Comparison of ENCODE assay signal across 1 cellular context in the genomic region with DNA sequence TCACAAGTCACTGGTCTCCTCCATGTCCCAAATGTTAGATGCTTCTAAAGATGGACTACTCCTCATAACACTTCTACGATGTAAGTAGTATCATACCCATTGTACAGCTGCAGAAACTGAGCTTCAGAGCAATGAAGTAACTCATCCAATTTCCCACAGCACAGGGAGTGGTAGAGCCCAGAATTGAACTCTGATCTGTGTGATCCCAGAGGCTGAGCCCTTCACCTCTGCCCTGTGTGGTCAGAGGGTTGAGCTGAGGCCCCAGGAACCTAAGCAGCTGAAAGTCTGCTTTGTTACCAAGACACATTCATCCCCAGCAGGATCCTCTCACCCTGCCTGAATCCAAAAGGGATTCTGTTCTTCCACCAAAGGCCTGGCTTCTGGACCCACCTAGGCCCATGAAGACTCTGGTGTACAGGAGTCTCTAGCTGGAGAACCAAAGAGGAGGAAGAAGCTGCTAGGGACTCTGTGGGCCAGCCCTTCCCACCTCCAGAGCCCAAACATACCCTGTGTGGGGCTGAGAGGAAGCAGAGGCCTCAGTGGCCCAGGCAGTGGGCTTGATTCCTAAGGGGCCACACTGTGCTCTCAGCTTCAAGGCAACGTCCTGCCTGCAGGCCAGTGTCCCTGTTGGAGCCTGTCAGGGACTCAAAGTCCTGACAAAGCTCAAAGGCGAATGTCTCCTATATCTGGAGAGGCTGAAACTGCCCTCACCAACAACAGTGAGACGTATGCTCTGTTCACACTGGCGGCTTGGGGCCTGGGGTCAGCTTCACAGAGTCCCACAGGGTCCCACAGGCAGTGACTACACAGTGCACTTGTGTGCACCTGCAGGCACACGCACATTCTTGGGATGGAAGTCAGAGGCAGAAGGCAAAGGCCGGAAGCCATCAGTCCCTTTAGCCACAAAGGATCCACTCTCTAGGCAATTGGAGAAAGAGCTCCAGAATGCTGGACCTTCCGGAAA.
TF ChIP-seq lines count a peak whose summit lies in the region.

No MANE protein-coding gene starts in this region.

TF ChIP-seq in HepG2, 621 proteins besides CTCF, POLR2A, EP300 and RAD21 (continued from another document and continues in another):
- TF ChIP-seq ATF1 (CRISPR knock-in tag; IDR thresholded peaks at IDR 0.05): peak; percentile 46; the same call in 1 of the 2 replicates
- no peak for TF ChIP-seq ARNT (IDR thresholded peaks at IDR 0.05)
- TF ChIP-seq NR2C2 (CRISPR knock-in tag; IDR thresholded peaks at IDR 0.05; ENCODE audit: borderline replicate concordance): peak; percentile 72
- TF ChIP-seq HNF1B (CRISPR knock-in tag; IDR thresholded peaks at IDR 0.05): no peak
- 0 out of 2 replicates have a peak, but pooled peaks have one; percentile 12 for TF ChIP-seq ZBTB38 (CRISPR knock-in tag; IDR thresholded peaks at IDR 0.05)
- TF ChIP-seq ZNF274 (CRISPR knock-in tag; IDR thresholded peaks at IDR 0.05): 0 out of 2 replicates have a peak, but pooled peaks have one; percentile 14
- no peak for TF ChIP-seq ZNF761 (CRISPR knock-in tag; conservative IDR thresholded peaks at IDR 0.05)
- peak; percentile 29; the same call in 1 of the 2 replicates for TF ChIP-seq GFI1 (CRISPR knock-in tag; IDR thresholded peaks at IDR 0.05; ENCODE audit: borderline replicate concordance)
- TF ChIP-seq, protein P1, sequence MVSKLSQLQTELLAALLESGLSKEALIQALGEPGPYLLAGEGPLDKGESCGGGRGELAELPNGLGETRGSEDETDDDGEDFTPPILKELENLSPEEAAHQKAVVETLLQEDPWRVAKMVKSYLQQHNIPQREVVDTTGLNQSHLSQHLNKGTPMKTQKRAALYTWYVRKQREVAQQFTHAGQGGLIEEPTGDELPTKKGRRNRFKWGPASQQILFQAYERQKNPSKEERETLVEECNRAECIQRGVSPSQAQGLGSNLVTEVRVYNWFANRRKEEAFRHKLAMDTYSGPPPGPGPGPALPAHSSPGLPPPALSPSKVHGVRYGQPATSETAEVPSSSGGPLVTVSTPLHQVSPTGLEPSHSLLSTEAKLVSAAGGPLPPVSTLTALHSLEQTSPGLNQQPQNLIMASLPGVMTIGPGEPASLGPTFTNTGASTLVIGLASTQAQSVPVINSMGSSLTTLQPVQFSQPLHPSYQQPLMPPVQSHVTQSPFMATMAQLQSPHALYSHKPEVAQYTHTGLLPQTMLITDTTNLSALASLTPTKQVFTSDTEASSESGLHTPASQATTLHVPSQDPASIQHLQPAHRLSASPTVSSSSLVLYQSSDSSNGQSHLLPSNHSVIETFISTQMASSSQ (IDR thresholded peaks at IDR 0.05; ENCODE audit: low read depth): no peak; the same call in 1 of the 2 replicates
- TF ChIP-seq, protein P1 (CRISPR knock-in tag; IDR thresholded peaks at IDR 0.05; ENCODE audit: borderline replicate concordance): no peak; the same call in 1 of the 2 replicates
- peak; percentile 83 for TF ChIP-seq CBX1 (IDR thresholded peaks at IDR 0.05; ENCODE audit: low read depth)
- TF ChIP-seq SP5 (CRISPR knock-in tag; IDR thresholded peaks at IDR 0.05; ENCODE audit: borderline replicate concordance, low read depth): no peak; the same call in 1 of the 2 replicates
- TF ChIP-seq GMEB1 (CRISPR knock-in tag; IDR thresholded peaks at IDR 0.05; ENCODE audit: borderline replicate concordance): peak; percentile 26; the same call in 1 of the 2 replicates
- TF ChIP-seq ZNF790 (CRISPR knock-in tag; IDR thresholded peaks at IDR 0.05; ENCODE audit: borderline replicate concordance): no peak
- no peak for TF ChIP-seq FOXK2 (IDR thresholded peaks at IDR 0.05)
- peak; percentile 44; the same call in 1 of the 2 replicates for TF ChIP-seq FOXA3 (CRISPR knock-in tag; IDR thresholded peaks at IDR 0.05)
- TF ChIP-seq, protein P2, sequence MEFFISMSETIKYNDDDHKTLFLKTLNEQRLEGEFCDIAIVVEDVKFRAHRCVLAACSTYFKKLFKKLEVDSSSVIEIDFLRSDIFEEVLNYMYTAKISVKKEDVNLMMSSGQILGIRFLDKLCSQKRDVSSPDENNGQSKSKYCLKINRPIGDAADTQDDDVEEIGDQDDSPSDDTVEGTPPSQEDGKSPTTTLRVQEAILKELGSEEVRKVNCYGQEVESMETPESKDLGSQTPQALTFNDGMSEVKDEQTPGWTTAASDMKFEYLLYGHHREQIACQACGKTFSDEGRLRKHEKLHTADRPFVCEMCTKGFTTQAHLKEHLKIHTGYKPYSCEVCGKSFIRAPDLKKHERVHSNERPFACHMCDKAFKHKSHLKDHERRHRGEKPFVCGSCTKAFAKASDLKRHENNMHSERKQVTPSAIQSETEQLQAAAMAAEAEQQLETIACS (CRISPR knock-in tag; IDR thresholded peaks at IDR 0.05): no peak
- TF ChIP-seq CHCHD3 (CRISPR knock-in tag; IDR thresholded peaks at IDR 0.05): no peak
- TF ChIP-seq, protein P3, sequence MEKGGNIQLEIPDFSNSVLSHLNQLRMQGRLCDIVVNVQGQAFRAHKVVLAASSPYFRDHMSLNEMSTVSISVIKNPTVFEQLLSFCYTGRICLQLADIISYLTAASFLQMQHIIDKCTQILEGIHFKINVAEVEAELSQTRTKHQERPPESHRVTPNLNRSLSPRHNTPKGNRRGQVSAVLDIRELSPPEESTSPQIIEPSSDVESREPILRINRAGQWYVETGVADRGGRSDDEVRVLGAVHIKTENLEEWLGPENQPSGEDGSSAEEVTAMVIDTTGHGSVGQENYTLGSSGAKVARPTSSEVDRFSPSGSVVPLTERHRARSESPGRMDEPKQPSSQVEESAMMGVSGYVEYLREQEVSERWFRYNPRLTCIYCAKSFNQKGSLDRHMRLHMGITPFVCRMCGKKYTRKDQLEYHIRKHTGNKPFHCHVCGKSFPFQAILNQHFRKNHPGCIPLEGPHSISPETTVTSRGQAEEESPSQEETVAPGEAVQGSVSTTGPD (CRISPR knock-in tag; IDR thresholded peaks at IDR 0.05): peak; percentile 63; the same call in 1 of the 2 replicates
- TF ChIP-seq GLMP (CRISPR knock-in tag; IDR thresholded peaks at IDR 0.05; ENCODE audit: borderline replicate concordance): no peak
- TF ChIP-seq SRSF4 (IDR thresholded peaks at IDR 0.05; ENCODE audit: low read depth, low read length, poor library complexity, severe bottlenecking): no peak
- TF ChIP-seq, protein P4, sequence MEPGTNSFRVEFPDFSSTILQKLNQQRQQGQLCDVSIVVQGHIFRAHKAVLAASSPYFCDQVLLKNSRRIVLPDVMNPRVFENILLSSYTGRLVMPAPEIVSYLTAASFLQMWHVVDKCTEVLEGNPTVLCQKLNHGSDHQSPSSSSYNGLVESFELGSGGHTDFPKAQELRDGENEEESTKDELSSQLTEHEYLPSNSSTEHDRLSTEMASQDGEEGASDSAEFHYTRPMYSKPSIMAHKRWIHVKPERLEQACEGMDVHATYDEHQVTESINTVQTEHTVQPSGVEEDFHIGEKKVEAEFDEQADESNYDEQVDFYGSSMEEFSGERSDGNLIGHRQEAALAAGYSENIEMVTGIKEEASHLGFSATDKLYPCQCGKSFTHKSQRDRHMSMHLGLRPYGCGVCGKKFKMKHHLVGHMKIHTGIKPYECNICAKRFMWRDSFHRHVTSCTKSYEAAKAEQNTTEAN (CRISPR knock-in tag; conservative IDR thresholded peaks at IDR 0.05): 0 out of 2 replicates have a peak, but pooled peaks have one; percentile 16
- TF ChIP-seq ZNF235 (CRISPR knock-in tag; IDR thresholded peaks at IDR 0.05; ENCODE audit: borderline replicate concordance): no peak
- no peak for TF ChIP-seq SIN3B (IDR thresholded peaks at IDR 0.05; ENCODE audit: low read length)
- TF ChIP-seq ZNF784 (CRISPR knock-in tag; IDR thresholded peaks at IDR 0.05; ENCODE audit: borderline replicate concordance): 0 out of 2 replicates have a peak, but pooled peaks have one; percentile 34
- peak; percentile 53; the same call in 1 of the 2 replicates for TF ChIP-seq ZNF280D (CRISPR knock-in tag; IDR thresholded peaks at IDR 0.05)
- no peak for TF ChIP-seq MAFF (IDR thresholded peaks at IDR 0.05; ENCODE audit: low read depth, low read length)
- TF ChIP-seq ZNF749 (CRISPR knock-in tag; IDR thresholded peaks at IDR 0.05; ENCODE audit: borderline replicate concordance): no peak
- no peak for TF ChIP-seq ZNF430 (CRISPR knock-in tag; IDR thresholded peaks at IDR 0.05)
- TF ChIP-seq MTF1 (CRISPR knock-in tag; IDR thresholded peaks at IDR 0.05): no peak
- TF ChIP-seq KLF9 (CRISPR knock-in tag; IDR thresholded peaks at IDR 0.05; ENCODE audit: low read depth): no peak
- TF ChIP-seq ZFP62 (CRISPR knock-in tag; IDR thresholded peaks at IDR 0.05): no peak
- no peak for TF ChIP-seq ZBTB2 (CRISPR knock-in tag; IDR thresholded peaks at IDR 0.05; ENCODE audit: low read depth)
- TF ChIP-seq RARA (CRISPR knock-in tag; IDR thresholded peaks at IDR 0.05): peak; percentile 87
